Comparison of ENCODE assay signal across 1 cellular context in the genomic region with DNA sequence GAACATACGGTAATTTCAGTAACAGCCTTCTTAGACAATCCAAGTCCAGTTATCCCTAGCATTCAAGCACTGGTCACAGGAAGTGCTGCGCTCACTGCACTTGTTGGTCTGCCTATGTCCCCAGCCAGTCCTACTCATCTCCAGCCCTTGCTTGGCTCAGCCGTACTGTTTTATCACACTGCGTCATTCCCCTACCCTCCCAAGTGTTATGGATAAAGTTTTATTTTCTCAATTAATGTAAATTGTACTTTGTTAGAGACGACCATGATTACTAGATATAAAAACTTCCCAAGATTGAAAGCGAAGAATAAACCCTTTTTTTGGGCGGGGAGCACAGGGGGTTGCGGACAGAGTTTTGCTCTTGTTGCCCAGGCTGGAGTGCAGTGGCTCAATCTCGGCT.
TF ChIP-seq lines count a peak whose summit lies in the region.

No MANE protein-coding gene starts in this region.

TF ChIP-seq in GM23338, 12 proteins besides CTCF, POLR2A, EP300 and RAD21 (continued from another document):
- TF ChIP-seq, protein P1, sequence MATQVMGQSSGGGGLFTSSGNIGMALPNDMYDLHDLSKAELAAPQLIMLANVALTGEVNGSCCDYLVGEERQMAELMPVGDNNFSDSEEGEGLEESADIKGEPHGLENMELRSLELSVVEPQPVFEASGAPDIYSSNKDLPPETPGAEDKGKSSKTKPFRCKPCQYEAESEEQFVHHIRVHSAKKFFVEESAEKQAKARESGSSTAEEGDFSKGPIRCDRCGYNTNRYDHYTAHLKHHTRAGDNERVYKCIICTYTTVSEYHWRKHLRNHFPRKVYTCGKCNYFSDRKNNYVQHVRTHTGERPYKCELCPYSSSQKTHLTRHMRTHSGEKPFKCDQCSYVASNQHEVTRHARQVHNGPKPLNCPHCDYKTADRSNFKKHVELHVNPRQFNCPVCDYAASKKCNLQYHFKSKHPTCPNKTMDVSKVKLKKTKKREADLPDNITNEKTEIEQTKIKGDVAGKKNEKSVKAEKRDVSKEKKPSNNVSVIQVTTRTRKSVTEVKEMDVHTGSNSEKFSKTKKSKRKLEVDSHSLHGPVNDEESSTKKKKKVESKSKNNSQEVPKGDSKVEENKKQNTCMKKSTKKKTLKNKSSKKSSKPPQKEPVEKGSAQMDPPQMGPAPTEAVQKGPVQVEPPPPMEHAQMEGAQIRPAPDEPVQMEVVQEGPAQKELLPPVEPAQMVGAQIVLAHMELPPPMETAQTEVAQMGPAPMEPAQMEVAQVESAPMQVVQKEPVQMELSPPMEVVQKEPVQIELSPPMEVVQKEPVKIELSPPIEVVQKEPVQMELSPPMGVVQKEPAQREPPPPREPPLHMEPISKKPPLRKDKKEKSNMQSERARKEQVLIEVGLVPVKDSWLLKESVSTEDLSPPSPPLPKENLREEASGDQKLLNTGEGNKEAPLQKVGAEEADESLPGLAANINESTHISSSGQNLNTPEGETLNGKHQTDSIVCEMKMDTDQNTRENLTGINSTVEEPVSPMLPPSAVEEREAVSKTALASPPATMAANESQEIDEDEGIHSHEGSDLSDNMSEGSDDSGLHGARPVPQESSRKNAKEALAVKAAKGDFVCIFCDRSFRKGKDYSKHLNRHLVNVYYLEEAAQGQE (IDR thresholded peaks at IDR 0.05; ENCODE audit: unreplicated experiment) = no peak
- TF ChIP-seq STAT1 (IDR thresholded peaks at IDR 0.05; ENCODE audit: unreplicated experiment) (no peak), ZNF331 (CRISPR knock-in tag; IDR thresholded peaks at IDR 0.05; ENCODE audit: low read depth) (no peak), JUNB (IDR thresholded peaks at IDR 0.05; ENCODE audit: unreplicated experiment) (no peak), POLR2AphosphoS5 (IDR thresholded peaks at IDR 0.05; ENCODE audit: low read depth) (no peak), EZH2phosphoT487 (IDR thresholded peaks at IDR 0.05; ENCODE audit: unreplicated experiment) (no peak)
- TF ChIP-seq, protein P2, sequence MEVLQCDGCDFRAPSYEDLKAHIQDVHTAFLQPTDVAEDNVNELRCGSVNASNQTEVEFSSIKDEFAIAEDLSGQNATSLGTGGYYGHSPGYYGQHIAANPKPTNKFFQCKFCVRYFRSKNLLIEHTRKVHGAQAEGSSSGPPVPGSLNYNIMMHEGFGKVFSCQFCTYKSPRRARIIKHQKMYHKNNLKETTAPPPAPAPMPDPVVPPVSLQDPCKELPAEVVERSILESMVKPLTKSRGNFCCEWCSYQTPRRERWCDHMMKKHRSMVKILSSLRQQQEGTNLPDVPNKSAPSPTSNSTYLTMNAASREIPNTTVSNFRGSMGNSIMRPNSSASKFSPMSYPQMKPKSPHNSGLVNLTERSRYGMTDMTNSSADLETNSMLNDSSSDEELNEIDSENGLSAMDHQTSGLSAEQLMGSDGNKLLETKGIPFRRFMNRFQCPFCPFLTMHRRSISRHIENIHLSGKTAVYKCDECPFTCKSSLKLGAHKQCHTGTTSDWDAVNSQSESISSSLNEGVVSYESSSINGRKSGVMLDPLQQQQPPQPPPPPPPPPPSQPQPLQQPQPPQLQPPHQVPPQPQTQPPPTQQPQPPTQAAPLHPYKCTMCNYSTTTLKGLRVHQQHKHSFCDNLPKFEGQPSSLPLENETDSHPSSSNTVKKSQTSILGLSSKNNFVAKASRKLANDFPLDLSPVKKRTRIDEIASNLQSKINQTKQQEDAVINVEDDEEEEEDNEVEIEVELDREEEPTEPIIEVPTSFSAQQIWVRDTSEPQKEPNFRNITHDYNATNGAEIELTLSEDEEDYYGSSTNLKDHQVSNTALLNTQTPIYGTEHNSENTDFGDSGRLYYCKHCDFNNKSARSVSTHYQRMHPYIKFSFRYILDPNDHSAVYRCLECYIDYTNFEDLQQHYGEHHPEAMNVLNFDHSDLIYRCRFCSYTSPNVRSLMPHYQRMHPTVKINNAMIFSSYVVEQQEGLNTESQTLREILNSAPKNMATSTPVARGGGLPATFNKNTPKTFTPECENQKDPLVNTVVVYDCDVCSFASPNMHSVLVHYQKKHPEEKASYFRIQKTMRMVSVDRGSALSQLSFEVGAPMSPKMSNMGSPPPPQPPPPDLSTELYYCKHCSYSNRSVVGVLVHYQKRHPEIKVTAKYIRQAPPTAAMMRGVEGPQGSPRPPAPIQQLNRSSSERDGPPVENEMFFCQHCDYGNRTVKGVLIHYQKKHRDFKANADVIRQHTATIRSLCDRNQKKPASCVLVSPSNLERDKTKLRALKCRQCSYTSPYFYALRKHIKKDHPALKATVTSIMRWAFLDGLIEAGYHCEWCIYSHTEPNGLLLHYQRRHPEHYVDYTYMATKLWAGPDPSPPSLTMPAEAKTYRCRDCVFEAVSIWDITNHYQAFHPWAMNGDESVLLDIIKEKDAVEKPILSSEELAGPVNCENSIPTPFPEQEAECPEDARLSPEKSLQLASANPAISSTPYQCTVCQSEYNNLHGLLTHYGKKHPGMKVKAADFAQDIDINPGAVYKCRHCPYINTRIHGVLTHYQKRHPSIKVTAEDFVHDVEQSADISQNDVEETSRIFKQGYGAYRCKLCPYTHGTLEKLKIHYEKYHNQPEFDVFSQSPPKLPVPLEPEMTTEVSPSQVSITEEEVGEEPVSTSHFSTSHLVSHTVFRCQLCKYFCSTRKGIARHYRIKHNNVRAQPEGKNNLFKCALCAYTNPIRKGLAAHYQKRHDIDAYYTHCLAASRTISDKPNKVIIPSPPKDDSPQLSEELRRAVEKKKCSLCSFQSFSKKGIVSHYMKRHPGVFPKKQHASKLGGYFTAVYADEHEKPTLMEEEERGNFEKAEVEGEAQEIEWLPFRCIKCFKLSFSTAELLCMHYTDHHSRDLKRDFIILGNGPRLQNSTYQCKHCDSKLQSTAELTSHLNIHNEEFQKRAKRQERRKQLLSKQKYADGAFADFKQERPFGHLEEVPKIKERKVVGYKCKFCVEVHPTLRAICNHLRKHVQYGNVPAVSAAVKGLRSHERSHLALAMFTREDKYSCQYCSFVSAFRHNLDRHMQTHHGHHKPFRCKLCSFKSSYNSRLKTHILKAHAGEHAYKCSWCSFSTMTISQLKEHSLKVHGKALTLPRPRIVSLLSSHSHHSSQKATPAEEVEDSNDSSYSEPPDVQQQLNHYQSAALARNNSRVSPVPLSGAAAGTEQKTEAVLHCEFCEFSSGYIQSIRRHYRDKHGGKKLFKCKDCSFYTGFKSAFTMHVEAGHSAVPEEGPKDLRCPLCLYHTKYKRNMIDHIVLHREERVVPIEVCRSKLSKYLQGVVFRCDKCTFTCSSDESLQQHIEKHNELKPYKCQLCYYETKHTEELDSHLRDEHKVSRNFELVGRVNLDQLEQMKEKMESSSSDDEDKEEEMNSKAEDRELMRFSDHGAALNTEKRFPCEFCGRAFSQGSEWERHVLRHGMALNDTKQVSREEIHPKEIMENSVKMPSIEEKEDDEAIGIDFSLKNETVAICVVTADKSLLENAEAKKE (CRISPR knock-in tag; IDR thresholded peaks at IDR 0.05) = no peak
